13 cellular contexts compared by ENCODE assay signal in genomic region chr5:107772418-107773310, GRCh38.
DNase-seq lines count a peak whose midpoint lies in the region; TF ChIP-seq lines count a peak whose summit lies in the region.
"Had no signal": no experiment of that assay in that cellular context is flagged by ENCODE, and none has a peak within 500 bp of the region (broad histone marks: within the 10 kb centered on the region; RNA-seq: fewer than 3 reads in every experiment).

No MANE protein-coding gene starts in this region.

- peaks cover 72% of the 10 kb centered on the region for H3K4me1 Mint-ChIP-seq in neural crest cell

- H3K4me3 Mint-ChIP-seq in neural crest cell, result no peak overlapping the region
- H3K4me3 Mint-ChIP-seq: activated CD8-positive, alpha-beta T cell treated with anti-CD3 and anti-CD28 coated beads for 36 hours had no signal

- no peaks in the 10 kb centered on the region for H3K9me3 Mint-ChIP-seq in neural crest cell
- H3K9me3 Mint-ChIP-seq: activated CD8-positive, alpha-beta T cell treated with anti-CD3 and anti-CD28 coated beads for 36 hours had no signal

- H3K27ac Mint-ChIP-seq in neural crest cell (ENCODE audit: unreplicated experiment), result peak overlapping the region; percentile 83
- H3K27ac Mint-ChIP-seq: activated CD8-positive, alpha-beta T cell treated with anti-CD3 and anti-CD28 coated beads for 36 hours had no signal

- TF ChIP-seq CTCF in epithelial cell of esophagus (IDR thresholded peaks at IDR 0.05; ENCODE audit: insufficient read depth, low read depth, low read length, missing control alignments), result no peak
- no peak for TF ChIP-seq CTCF in neural crest cell (conservative IDR thresholded peaks at IDR 0.05)

- H3K4me3 ChIP-seq in epithelial cell of esophagus (ENCODE audit: low read length), result no peak overlapping the region
- H3K4me3 ChIP-seq: spleen, suprapubic skin had no signal

- DNase-seq in NCI-H1436 treated with DMSO at 0.1 percent for 48 hours (lab: John Stamatoyannopoulos, UW) (peak; percentile 44), NCI-H69 (lab: John Stamatoyannopoulos, UW) (peak; percentile 91), epithelial cell of esophagus (ENCODE audit: low read depth) (peak; percentile 53), neural crest cell (ENCODE audit: low read depth, low spot score) (no peak), A172 (ENCODE audit: low spot score) (no peak), CD1c-positive myeloid dendritic cell (ENCODE audit: extremely low spot score) (no peak)
- no peak for DNase-seq in activated CD4-positive, alpha-beta T cell treated with anti-CD3 and anti-CD28 coated beads, Interleukin-2, amount 50 U/mL, for 4 hours
- DNase-seq: activated CD8-positive, alpha-beta T cell treated with anti-CD3 and anti-CD28 coated beads for 36 hours; activated gamma-delta T cell; brain microvascular endothelial cell; effector memory CD4-positive, alpha-beta T cell; spleen had no signal

- no peaks in the 10 kb centered on the region for H3K27me3 Mint-ChIP-seq in neural crest cell (ENCODE audit: low read depth)

- H3K36me3 Mint-ChIP-seq in neural crest cell (ENCODE audit: low read depth), result no peaks in the 10 kb centered on the region

Comparison
In these comparisons a context has a peak if more than half of its experiments do, and no peak if none do; other contexts are left out.
1. DNase-seq: peak in NCI-H1436 treated with DMSO at 0.1 percent for 48 hours (single experiment), NCI-H69 (single experiment) and epithelial cell of esophagus (single experiment); none in neural crest cell (single experiment), A172 (single experiment), CD1c-positive myeloid dendritic cell (single experiment) and activated CD4-positive, alpha-beta T cell treated with anti-CD3 and anti-CD28 coated beads, Interleukin-2, amount 50 U/mL, for 4 hours (0 of 2).